19 cellular contexts compared by ENCODE assay signal in the genomic region with DNA sequence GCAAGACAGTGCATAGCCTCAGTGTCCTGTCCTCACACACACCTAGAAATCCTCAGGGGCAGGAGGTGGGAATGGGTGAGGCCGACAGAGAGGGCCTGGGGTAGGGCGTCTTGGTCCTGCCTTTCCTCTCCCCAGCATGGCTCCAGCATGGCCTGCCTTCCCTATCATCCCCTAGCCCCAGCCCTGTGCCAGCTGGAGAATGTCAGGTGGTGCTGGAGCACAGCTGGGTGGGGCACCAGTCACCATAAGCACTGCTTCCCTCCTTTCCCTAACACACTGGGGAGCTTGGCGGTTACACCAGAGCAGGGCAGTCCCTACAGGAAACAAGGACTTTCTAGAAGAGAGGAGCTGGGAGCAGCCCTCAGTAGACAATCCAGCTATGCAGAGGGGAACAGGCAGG.
"Had no signal": no experiment of that assay in that cellular context is flagged by ENCODE, and none has a peak within 500 bp of the region (broad histone marks: within the 10 kb centered on the region; RNA-seq: fewer than 3 reads in every experiment).

No MANE protein-coding gene starts in this region.

- H3K4me1 ChIP-seq: colonic mucosa, heart left ventricle, sigmoid colon, transverse colon had no signal

- FAIRE-seq: endothelial cell of umbilical vein had no signal

- H3K4me1 Mint-ChIP-seq: endodermal cell; naive B cell; stimulated activated naive CD8-positive, alpha-beta T cell treated with anti-CD3 and anti-CD28 coated beads, Interleukin-15, amount 100 ng/mL, for 72 hours had no signal

- H3K27ac Mint-ChIP-seq: endodermal cell; naive B cell; stimulated activated naive CD8-positive, alpha-beta T cell treated with anti-CD3 and anti-CD28 coated beads, Interleukin-15, amount 100 ng/mL, for 72 hours had no signal

- H3K27ac ChIP-seq: colonic mucosa, heart left ventricle, sigmoid colon, skin epidermis, thoracic aorta, transverse colon had no signal

- H3K4me3 ChIP-seq: colonic mucosa, heart left ventricle, sigmoid colon, skin epidermis, thoracic aorta, transverse colon had no signal

- ATAC-seq: stimulated activated naive CD8-positive, alpha-beta T cell treated with anti-CD3 and anti-CD28 coated beads, Interleukin-15, amount 100 ng/mL, for 72 hours had no signal

- H3K27me3 ChIP-seq: colonic mucosa, heart left ventricle, sigmoid colon, transverse colon had no signal

- DNase-seq: caudate nucleus; colonic mucosa; dermis blood vessel endothelial cell; effector CD4-positive, alpha-beta T cell; endodermal cell; erythroblast; foreskin melanocyte; heart left ventricle; hippocampal formation; midbrain; naive B cell; posterior cingulate gyrus; sigmoid colon; stimulated activated CD4-positive, alpha-beta T cell treated with anti-CD3 and anti-CD28 coated beads, Interleukin-12 subunit alpha, Interleukin-12 subunit beta, amount 100 ng/mL, for 4 hours; stimulated activated naive CD8-positive, alpha-beta T cell treated with anti-CD3 and anti-CD28 coated beads, Interleukin-15, amount 100 ng/mL, for 72 hours; transverse colon had no signal

- H3K36me3 ChIP-seq: colonic mucosa, heart left ventricle, sigmoid colon, thoracic aorta, transverse colon had no signal

- H3K4me3 Mint-ChIP-seq: endodermal cell; naive B cell; stimulated activated naive CD8-positive, alpha-beta T cell treated with anti-CD3 and anti-CD28 coated beads, Interleukin-15, amount 100 ng/mL, for 72 hours had no signal

- H3K9me3 ChIP-seq: colonic mucosa, sigmoid colon had no signal
